ENCODE assay signal across 9 cellular contexts in genomic region chr5:154860765-154861164, GRCh38. TPM values are rescaled to one million over a fixed set of nuclear protein-coding genes. Genes with fewer than 3 reads are reported as not detected.
DNase-seq lines count a peak whose midpoint lies in the region; ATAC-seq and TF ChIP-seq lines count a peak whose summit lies in the region.
"Had no signal": no experiment of that assay in that cellular context is flagged by ENCODE, and none has a peak within 500 bp of the region (broad histone marks: within the 10 kb centered on the region; RNA-seq: fewer than 3 reads in every experiment).

No MANE protein-coding gene starts in this region.

- peaks cover 48% of the 10 kb centered on the region for H3K4me1 Mint-ChIP-seq in activated CD8-positive, alpha-beta T cell treated with anti-CD3 and anti-CD28 coated beads for 36 hours (ENCODE audit: low read depth)

- H3K4me3 ChIP-seq in heart left ventricle (peak overlapping the region in 9 of 12 donors; percentile 76 to 97 (median 82)), transverse colon (peak overlapping the region in 2 of 4 donors; percentile 76 to 78)

- H3K27ac ChIP-seq in heart left ventricle (peak overlapping the region in 8 of 12 donors; percentile 4 to 100 (median 98)), layer of hippocampus (ENCODE audit: low read depth, low read length) (peak overlapping the region; percentile 5), transverse colon (peak overlapping the region; percentile 95 to 99 (median 98))

- no peak for TF ChIP-seq EP300 in transverse colon (IDR thresholded peaks at IDR 0.05; ENCODE audit: low read depth)

- WGBS in heart left ventricle, 4 donors = 37 to 51% (median 45%) methylated on average over 4 of the region's 4 CpGs
- WGBS in transverse colon (ENCODE audit: low coverage in 1 of 2), 2 donors = 20 to 28% methylated on average over 4 of the region's 4 CpGs

- peaks cover 3 to 48% (median 35%) of the 10 kb centered on the region in 12 donors for H3K4me1 ChIP-seq in heart left ventricle
- H3K4me1 ChIP-seq in transverse colon = peaks cover 24 to 48% (median 44%) of the 10 kb centered on the region in 4 donors

- H3K9me3 ChIP-seq in heart left ventricle (no peaks in the 10 kb centered on the region), transverse colon (no peaks in the 10 kb centered on the region)

- in situ Hi-C loops in transverse colon (cut with MboI; ENCODE audit: low pct_ligation_motif_present in 1 of 4, low pct_unique_long_range_greater_than_20kb in 1 of 4, low sequenced_read_pairs in 3 of 4) = no loop called here

- TF ChIP-seq POLR2A in heart left ventricle (IDR thresholded peaks at IDR 0.05) (no peak), transverse colon (IDR thresholded peaks at IDR 0.05) (no peak)

- intact Hi-C loops in heart left ventricle (cut with DNase I) (no loop called here), cardiac septum (cut with DNase I) (no loop called here), transverse colon (cut with DNase I; ENCODE audit: low total_unique reads) (no loop called here)
- intact Hi-C loops in activated CD8-positive, alpha-beta T cell treated with anti-CD3 and anti-CD28 coated beads for 36 hours (cut with micrococcal nuclease) = no loop called here

- no peak for TF ChIP-seq CTCF in heart left ventricle (IDR thresholded peaks at IDR 0.05)
- no peak for TF ChIP-seq CTCF in activated CD8-positive, alpha-beta T cell treated with anti-CD3 and anti-CD28 coated beads for 36 hours (IDR thresholded peaks at IDR 0.05)
- TF ChIP-seq CTCF in transverse colon (IDR thresholded peaks at IDR 0.05) = no peak

- peak overlapping the region; percentile 100 for H3K4me3 Mint-ChIP-seq in activated CD8-positive, alpha-beta T cell treated with anti-CD3 and anti-CD28 coated beads for 36 hours

- CTCF ChIA-PET in activated CD8-positive, alpha-beta T cell treated with anti-CD3 and anti-CD28 coated beads for 36 hours (lab: Charles Lee) = interaction anchor here (0.7 to 0.8 kb wide), 2 partner anchors 85 to 211 kb away, joined by 4 read pairs; no protein-coding TSS in a partner anchor

- POLR2A ChIA-PET in activated CD8-positive, alpha-beta T cell treated with anti-CD3 and anti-CD28 coated beads for 36 hours (lab: Charles Lee) = interaction anchor here (0.7 kb wide), 1 partner anchor 77 kb away, joined by 3 read pairs; the partner anchor contains the start of gene GEMIN5

- no peaks in the 10 kb centered on the region for H3K27me3 ChIP-seq in heart left ventricle
- H3K27me3 ChIP-seq in layer of hippocampus (ENCODE audit: control insufficient read depth, insufficient read depth, low read length) = no peaks in the 10 kb centered on the region
- no peaks in the 10 kb centered on the region for H3K27me3 ChIP-seq in transverse colon

- no peaks in the 10 kb centered on the region for H3K9me3 Mint-ChIP-seq in activated CD8-positive, alpha-beta T cell treated with anti-CD3 and anti-CD28 coated beads for 36 hours

- H3K27me3 Mint-ChIP-seq in activated CD8-positive, alpha-beta T cell treated with anti-CD3 and anti-CD28 coated beads for 36 hours = no peaks in the 10 kb centered on the region

- H3K36me3 ChIP-seq in heart left ventricle (peaks cover 0 to 42% (median 23%) of the 10 kb centered on the region in 9 donors), transverse colon (peaks cover 0 to 8% (median 2%) of the 10 kb centered on the region in 4 donors)

- DNase-seq in heart left ventricle (no peak), cardiac septum (ENCODE audit: low spot score) (no peak), transverse colon (no peak), left lobe of liver (ENCODE audit: low spot score) (no peak), UCSD-AML1 (lab: John Stamatoyannopoulos, UW; ENCODE audit: unreplicated experiment) (no peak)
- DNase-seq in activated CD8-positive, alpha-beta T cell treated with anti-CD3 and anti-CD28 coated beads for 36 hours = no peak
- DNase-seq in effector CD8-positive, alpha-beta T cell (lab: John Stamatoyannopoulos, UW) = no peak
- DNase-seq: DMS53 had no signal

- no peak for ATAC-seq in heart left ventricle
- no peak for ATAC-seq in activated CD8-positive, alpha-beta T cell treated with anti-CD3 and anti-CD28 coated beads for 36 hours
- ATAC-seq in left lobe of liver = no peak

- peak overlapping the region; percentile 96 for H3K27ac Mint-ChIP-seq in activated CD8-positive, alpha-beta T cell treated with anti-CD3 and anti-CD28 coated beads for 36 hours

- peaks cover 57% of the 10 kb centered on the region for H3K36me3 Mint-ChIP-seq in activated CD8-positive, alpha-beta T cell treated with anti-CD3 and anti-CD28 coated beads for 36 hours (ENCODE audit: low read depth)

RNA-seq across cellular contexts. Expression of gene CNOT8, which starts 2.3 kb away (rescaled TPM):
- 10 to 100 TPM; 18.7 to 45.6 (median 25.2) TPM for total RNA-seq in heart left ventricle
- polyA plus RNA-seq in heart left ventricle = 10 to 100 TPM; 11.5 to 34.2 TPM
- total RNA-seq in cardiac septum = 22.5 TPM
- 10 to 100 TPM; 78.6 to 84.4 TPM for total RNA-seq in activated CD8-positive, alpha-beta T cell treated with anti-CD3 and anti-CD28 coated beads for 36 hours
- total RNA-seq in transverse colon = 10 to 100 TPM; 64.3 to 97.3 (median 78.9) TPM
- 18.0 TPM for total RNA-seq in left lobe of liver

RNA-seq across cellular contexts. Expression of gene FAXDC2, which starts 10.4 kb away (rescaled TPM):
- total RNA-seq in heart left ventricle = 10 to 100 TPM in 7 of 9 donors, 1 to 10 TPM in 2; 7.9 to 39.5 (median 22.2) TPM
- polyA plus RNA-seq in heart left ventricle = 10 to 100 TPM in 1 of 2 donors, 1 to 10 TPM in 1; 5.3 to 15.4 TPM
- 10.1 TPM for total RNA-seq in cardiac septum
- total RNA-seq in activated CD8-positive, alpha-beta T cell treated with anti-CD3 and anti-CD28 coated beads for 36 hours = not detected
- 10 to 100 TPM; 10.3 to 54.8 (median 27.4) TPM for total RNA-seq in transverse colon
- 83.6 TPM for total RNA-seq in left lobe of liver

Comparison
In these comparisons a context has a peak if more than half of its experiments do, and no peak if none do; other contexts are left out.
1. H3K27ac ChIP-seq: peak in every context shown above with its lines; median percentile 98 in heart left ventricle; 98 in transverse colon; 5 in layer of hippocampus.
2. RNA of gene FAXDC2, which starts 10.4 kb away (total RNA-seq): 83.6 TPM in left lobe of liver (single experiment), 10.3 to 54.8 TPM in transverse colon, 7.9 to 39.5 TPM in heart left ventricle and 10.1 TPM in cardiac septum (single experiment); not detected in activated CD8-positive, alpha-beta T cell treated with anti-CD3 and anti-CD28 coated beads for 36 hours; every median in the first group is over 4 times any median in the second.